28 cellular contexts compared by ENCODE assay signal in the genomic region with DNA sequence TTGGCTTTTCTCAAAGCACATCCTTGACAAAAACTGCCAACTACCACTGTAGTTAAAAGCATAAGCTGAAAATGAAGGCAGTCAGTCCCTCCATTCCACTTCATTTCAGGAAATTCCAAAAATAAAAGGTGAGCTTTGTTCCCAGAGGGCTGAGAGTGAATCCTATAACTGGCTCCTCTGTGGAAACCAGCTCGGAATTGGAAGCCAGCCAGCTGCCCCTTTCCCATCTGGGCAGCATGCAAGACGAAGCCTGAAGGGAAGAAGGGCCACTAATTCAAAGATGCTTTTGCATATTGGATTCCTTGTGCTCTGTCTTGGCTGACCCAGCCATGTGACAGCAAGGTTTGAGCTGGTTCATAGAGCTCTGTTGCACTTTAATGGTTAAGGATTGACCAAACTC.
"Had no signal": no experiment of that assay in that cellular context is flagged by ENCODE, and none has a peak within 500 bp of the region (broad histone marks: within the 10 kb centered on the region; RNA-seq: fewer than 3 reads in every experiment).

No MANE protein-coding gene starts in this region.

- H3K36me3 Mint-ChIP-seq: natural killer cell had no signal

- H3K27ac Mint-ChIP-seq: activated CD4-positive, alpha-beta memory T cell treated with anti-CD3 and anti-CD28 coated beads for 36 hours; activated naive CD4-positive, alpha-beta T cell treated with anti-CD3 and anti-CD28 coated beads, Interleukin-2, amount 10 ng/mL, durations not matched to agents 7 days and 5 days; activated naive CD8-positive, alpha-beta T cell treated with anti-CD3 and anti-CD28 coated beads, Interleukin-2, amount 10 ng/mL, durations not matched to agents 7 days and 5 days; activated T-cell treated with anti-CD3 and anti-CD28 coated beads, Interleukin-2, amount 50 U/mL, for 24 hours; dendritic cell treated with granulocyte-macrophage colony-stimulating factor and Interleukin-4, amounts not matched to agents 40 ng/mL and 50 ng/mL, for 4 days; natural killer cell; stimulated activated naive B cell treated with anti-CD40 and anti-IgM and Interleukin-4, amounts not matched to agents 10 μg/mL and 1 μg/mL and 100 μg/mL, for 72 hours had no signal

- H3K4me3 ChIP-seq: esophagus muscularis mucosa, lower lobe of right lung, right atrium auricular region, smooth muscle cell, stomach, thyroid gland, upper lobe of left lung had no signal

- ATAC-seq: activated CD4-positive, CD25-positive, alpha-beta regulatory T cell treated with anti-CD3 and anti-CD28 coated beads, Interleukin-2, amount 50 U/mL, for 24 hours; foreskin keratinocyte; left lobe of liver; lower lobe of right lung; natural killer cell; stimulated activated naive B cell treated with anti-CD40 and anti-IgM and Interleukin-4, amounts not matched to agents 10 μg/mL and 1 μg/mL and 100 μg/mL, for 72 hours had no signal

- H3K27ac ChIP-seq: brain microvascular endothelial cell, esophagus muscularis mucosa, foreskin keratinocyte, lower lobe of right lung, right atrium auricular region, stomach, thyroid gland, upper lobe of left lung, WERI-Rb-1 had no signal

- DNase-seq: activated CD4-positive, alpha-beta memory T cell treated with anti-CD3 and anti-CD28 coated beads for 36 hours; activated CD4-positive, alpha-beta T cell treated with anti-CD3 and anti-CD28 coated beads for 48 hours; activated CD8-positive, alpha-beta memory T cell treated with anti-CD3 and anti-CD28 coated beads, Interleukin-2, amount 50 U/mL, for 4 hours; activated gamma-delta T cell; activated naive CD4-positive, alpha-beta T cell treated with anti-CD3 and anti-CD28 coated beads, Interleukin-2, amount 10 ng/mL, durations not matched to agents 7 days and 5 days; activated naive CD8-positive, alpha-beta T cell treated with anti-CD3 and anti-CD28 coated beads, Interleukin-2, amount 10 ng/mL, durations not matched to agents 7 days and 5 days; activated T-cell treated with anti-CD3 and anti-CD28 coated beads, Interleukin-2, amount 50 U/mL, for 24 hours; brain microvascular endothelial cell; central memory CD4-positive, alpha-beta T cell; effector CD4-positive, alpha-beta T cell; foreskin keratinocyte; kidney glomerular epithelial cell; lower lobe of right lung; mesenchymal stem cell; natural killer cell; stimulated activated CD4-positive, alpha-beta T cell treated with anti-CD3 and anti-CD28 coated beads, Interleukin-1b, Interleukin-23, amount 100 ng/mL, for 48 hours; stimulated activated naive B cell treated with anti-CD40 and anti-IgM and Interleukin-4, amounts not matched to agents 10 μg/mL and 1 μg/mL and 100 μg/mL, for 72 hours; stomach; T1000; thyroid gland; upper lobe of left lung; WERI-Rb-1 had no signal

- H3K36me3 ChIP-seq: brain microvascular endothelial cell, esophagus muscularis mucosa, lower lobe of right lung, right atrium auricular region, stomach, thyroid gland, upper lobe of left lung, WERI-Rb-1 had no signal

- H3K4me1 ChIP-seq: esophagus muscularis mucosa, foreskin keratinocyte, lower lobe of right lung, right atrium auricular region had no signal

- H3K27me3 Mint-ChIP-seq: activated CD4-positive, alpha-beta memory T cell treated with anti-CD3 and anti-CD28 coated beads for 36 hours; activated naive CD4-positive, alpha-beta T cell treated with anti-CD3 and anti-CD28 coated beads, Interleukin-2, amount 10 ng/mL, durations not matched to agents 7 days and 5 days; activated naive CD8-positive, alpha-beta T cell treated with anti-CD3 and anti-CD28 coated beads, Interleukin-2, amount 10 ng/mL, durations not matched to agents 7 days and 5 days; activated T-cell treated with anti-CD3 and anti-CD28 coated beads, Interleukin-2, amount 50 U/mL, for 24 hours; dendritic cell treated with granulocyte-macrophage colony-stimulating factor and Interleukin-4, amounts not matched to agents 40 ng/mL and 50 ng/mL, for 4 days; stimulated activated naive B cell treated with anti-CD40 and anti-IgM and Interleukin-4, amounts not matched to agents 10 μg/mL and 1 μg/mL and 100 μg/mL, for 72 hours had no signal

- H3K9me3 Mint-ChIP-seq: activated CD4-positive, alpha-beta memory T cell treated with anti-CD3 and anti-CD28 coated beads for 36 hours; activated naive CD4-positive, alpha-beta T cell treated with anti-CD3 and anti-CD28 coated beads, Interleukin-2, amount 10 ng/mL, durations not matched to agents 7 days and 5 days; activated naive CD8-positive, alpha-beta T cell treated with anti-CD3 and anti-CD28 coated beads, Interleukin-2, amount 10 ng/mL, durations not matched to agents 7 days and 5 days; activated T-cell treated with anti-CD3 and anti-CD28 coated beads, Interleukin-2, amount 50 U/mL, for 24 hours; dendritic cell treated with granulocyte-macrophage colony-stimulating factor and Interleukin-4, amounts not matched to agents 40 ng/mL and 50 ng/mL, for 4 days; natural killer cell; stimulated activated naive B cell treated with anti-CD40 and anti-IgM and Interleukin-4, amounts not matched to agents 10 μg/mL and 1 μg/mL and 100 μg/mL, for 72 hours had no signal

- H3K4me2 ChIP-seq: smooth muscle cell had no signal

- H3K4me1 Mint-ChIP-seq: stimulated activated naive B cell treated with anti-CD40 and anti-IgM and Interleukin-4, amounts not matched to agents 10 μg/mL and 1 μg/mL and 100 μg/mL, for 72 hours had no signal

- H3K27me3 ChIP-seq: brain microvascular endothelial cell, esophagus muscularis mucosa, foreskin keratinocyte, right atrium auricular region, stomach, thyroid gland, upper lobe of left lung had no signal

- H3K9me3 ChIP-seq: esophagus muscularis mucosa, lower lobe of right lung, right atrium auricular region, stomach, thyroid gland, upper lobe of left lung had no signal

- H3K4me3 Mint-ChIP-seq: activated CD4-positive, alpha-beta memory T cell treated with anti-CD3 and anti-CD28 coated beads for 36 hours; activated naive CD4-positive, alpha-beta T cell treated with anti-CD3 and anti-CD28 coated beads, Interleukin-2, amount 10 ng/mL, durations not matched to agents 7 days and 5 days; activated naive CD8-positive, alpha-beta T cell treated with anti-CD3 and anti-CD28 coated beads, Interleukin-2, amount 10 ng/mL, durations not matched to agents 7 days and 5 days; activated T-cell treated with anti-CD3 and anti-CD28 coated beads, Interleukin-2, amount 50 U/mL, for 24 hours; dendritic cell treated with granulocyte-macrophage colony-stimulating factor and Interleukin-4, amounts not matched to agents 40 ng/mL and 50 ng/mL, for 4 days; natural killer cell; stimulated activated naive B cell treated with anti-CD40 and anti-IgM and Interleukin-4, amounts not matched to agents 10 μg/mL and 1 μg/mL and 100 μg/mL, for 72 hours had no signal
